ENCODE assay signal across 9 cellular contexts in the genomic region with DNA sequence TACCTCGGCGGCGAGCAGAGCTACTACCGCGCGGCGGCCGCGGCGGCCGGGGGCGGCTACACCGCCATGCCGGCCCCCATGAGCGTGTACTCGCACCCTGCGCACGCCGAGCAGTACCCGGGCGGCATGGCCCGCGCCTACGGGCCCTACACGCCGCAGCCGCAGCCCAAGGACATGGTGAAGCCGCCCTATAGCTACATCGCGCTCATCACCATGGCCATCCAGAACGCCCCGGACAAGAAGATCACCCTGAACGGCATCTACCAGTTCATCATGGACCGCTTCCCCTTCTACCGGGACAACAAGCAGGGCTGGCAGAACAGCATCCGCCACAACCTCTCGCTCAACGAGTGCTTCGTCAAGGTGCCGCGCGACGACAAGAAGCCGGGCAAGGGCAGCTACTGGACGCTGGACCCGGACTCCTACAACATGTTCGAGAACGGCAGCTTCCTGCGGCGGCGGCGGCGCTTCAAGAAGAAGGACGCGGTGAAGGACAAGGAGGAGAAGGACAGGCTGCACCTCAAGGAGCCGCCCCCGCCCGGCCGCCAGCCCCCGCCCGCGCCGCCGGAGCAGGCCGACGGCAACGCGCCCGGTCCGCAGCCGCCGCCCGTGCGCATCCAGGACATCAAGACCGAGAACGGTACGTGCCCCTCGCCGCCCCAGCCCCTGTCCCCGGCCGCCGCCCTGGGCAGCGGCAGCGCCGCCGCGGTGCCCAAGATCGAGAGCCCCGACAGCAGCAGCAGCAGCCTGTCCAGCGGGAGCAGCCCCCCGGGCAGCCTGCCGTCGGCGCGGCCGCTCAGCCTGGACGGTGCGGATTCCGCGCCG. TPM values are rescaled to one million over a fixed set of nuclear protein-coding genes. Genes with fewer than 3 reads are reported as not detected.
DNase-seq lines count a peak whose midpoint lies in the region; ATAC-seq and TF ChIP-seq lines count a peak whose summit lies in the region.
"Had no signal": no experiment of that assay in that cellular context is flagged by ENCODE, and none has a peak within 500 bp of the region (broad histone marks: within the 10 kb centered on the region; RNA-seq: fewer than 3 reads in every experiment).

No MANE protein-coding gene starts in this region.

- H3K79me2 ChIP-seq in H9 (ENCODE audit: insufficient read depth, low read length) (no peaks in the 10 kb centered on the region), neural cell (replicated peaks; ENCODE audit: insufficient read depth, low read length) (no peaks in the 10 kb centered on the region)

- no peak overlapping the region for H4K91ac ChIP-seq in H9 (ENCODE audit: insufficient read length, low read depth, low read length)

- no peak overlapping the region for H2AK5ac ChIP-seq in H9 (ENCODE audit: insufficient read length, low read length)

- TF ChIP-seq CTCF in H9 (conservative IDR thresholded peaks at IDR 0.05), result no peak
- no peak for TF ChIP-seq CTCF in endothelial cell (IDR thresholded peaks at IDR 0.05; ENCODE audit: unreplicated experiment)
- no peak for TF ChIP-seq CTCF in neural cell (IDR thresholded peaks at IDR 0.05; ENCODE audit: poor library complexity, severe bottlenecking)

- H4K20me1 ChIP-seq in H9 (ENCODE audit: control insufficient read depth, insufficient read depth, insufficient read length) (no peaks in the 10 kb centered on the region), neural cell (ENCODE audit: insufficient read depth) (no peaks in the 10 kb centered on the region)

- H2BK15ac ChIP-seq in H9 (ENCODE audit: low read depth, low read length), result no peak overlapping the region

- H3K27ac Mint-ChIP-seq in H9 (no peak overlapping the region), endothelial cell (ENCODE audit: unreplicated experiment) (peak overlapping the region; percentile 89)

- H3K27ac ChIP-seq in H9 (ENCODE audit: insufficient read length, low read depth, low read length) (no peak overlapping the region), neural cell (ENCODE audit: low read length) (no peak overlapping the region)

- no peak overlapping the region for H3K56ac ChIP-seq in H9 (ENCODE audit: insufficient read length, low read depth, low read length)

- no peak overlapping the region for H2BK120ac ChIP-seq in H9 (ENCODE audit: low read depth, low read length, poor library complexity, severe bottlenecking)

- no peak overlapping the region for H2BK20ac ChIP-seq in H9 (ENCODE audit: low read depth, low read length, poor library complexity, severe bottlenecking)

- DNase-seq in EH (ENCODE audit: low read depth) (peak; percentile 58), H9 (no peak), RPMI8226 (peak; percentile 54), endothelial cell (ENCODE audit: low spot score) (peak; percentile 39), hypothalamus (lab: John Stamatoyannopoulos, UW) (no peak)

- WGBS in H9 (ENCODE audit: extremely low coverage, insufficient read length, low lambda C conversion rate), result no CpG with 5 or more reads among the region's 101 CpGs

- no peak overlapping the region for H4K8ac ChIP-seq in H9 (replicated peaks; ENCODE audit: insufficient read length, low read depth, low read length)

- H3K9ac ChIP-seq in H9 (ENCODE audit: extremely low read depth, insufficient read length, low read length) (no peak overlapping the region), neural cell (ENCODE audit: low read length) (no peak overlapping the region)

- H3K27me3 Mint-ChIP-seq in H9 (ENCODE audit: low read depth) (peaks cover 87% of the 10 kb centered on the region), endothelial cell (ENCODE audit: unreplicated experiment) (peaks cover 35% of the 10 kb centered on the region)

- TF ChIP-seq EP300 in neural cell (conservative IDR thresholded peaks at IDR 0.05; ENCODE audit: poor library complexity, severe bottlenecking), result no peak

- no peaks in the 10 kb centered on the region; the same call in 1 of the 2 replicates for H3K4me1 ChIP-seq in H9 (ENCODE audit: insufficient read depth, low read length)

- no peak overlapping the region for H3K4ac ChIP-seq in H9 (ENCODE audit: low read depth, low read length)

- H4K5ac ChIP-seq in H9 (ENCODE audit: insufficient read length, low read depth, low read length), result no peak overlapping the region

- no peaks in the 10 kb centered on the region for H3K36me3 Mint-ChIP-seq in H9 (ENCODE audit: insufficient read depth in 1 of 3, low read depth in 3 of 3)
- peaks cover 27% of the 10 kb centered on the region for H3K36me3 Mint-ChIP-seq in endothelial cell (ENCODE audit: low read depth, unreplicated experiment)

- H3K4me1 Mint-ChIP-seq in H9 (peaks cover 34 to 42% of the 10 kb centered on the region in 2 experiments), endothelial cell (ENCODE audit: unreplicated experiment) (peaks cover 45% of the 10 kb centered on the region)

- no peaks in the 10 kb centered on the region for H3K9me2 ChIP-seq in neural cell (ENCODE audit: insufficient read depth, low read length)

- no peaks in the 10 kb centered on the region for H3F3A ChIP-seq in neural cell (ENCODE audit: insufficient read depth, low read length, poor library complexity, severe bottlenecking)

- H3K4me3 Mint-ChIP-seq in H9, result peak overlapping the region; percentile 39 to 76
- H3K4me3 Mint-ChIP-seq in endothelial cell (ENCODE audit: unreplicated experiment), result peak overlapping the region; percentile 99

- no peak for ATAC-seq in GM21367 (IDR thresholded peaks at IDR 0.05; ENCODE audit: unreplicated experiment)
- no peak for ATAC-seq in HG03159 (IDR thresholded peaks at IDR 0.05; ENCODE audit: unreplicated experiment)

- no peak overlapping the region for H3K23ac ChIP-seq in H9 (ENCODE audit: insufficient read length, low read depth, low read length)

- no peak overlapping the region; the same call in 1 of the 2 replicates for H3K14ac ChIP-seq in H9 (ENCODE audit: insufficient read depth, low read length)

- no peak overlapping the region for H2BK12ac ChIP-seq in H9 (ENCODE audit: insufficient read length, low read depth, low read length)

- H3T11ph ChIP-seq in H9 (ENCODE audit: low read length), result no peak overlapping the region

- H3K9me3 Mint-ChIP-seq in H9 (peaks cover 0 to 4% of the 10 kb centered on the region in 2 experiments; a peak in 2 of 5 replicates), endothelial cell (ENCODE audit: unreplicated experiment) (peaks cover 4% of the 10 kb centered on the region)

- H3K23me2 ChIP-seq in H9 (ENCODE audit: insufficient read length, low read depth, low read length, poor library complexity, severe bottlenecking), result peaks cover 22% of the 10 kb centered on the region

- H3K9me3 ChIP-seq in H9 (ENCODE audit: control insufficient read depth, low read depth, low read length) (no peaks in the 10 kb centered on the region), neural cell (ENCODE audit: low read length) (no peaks in the 10 kb centered on the region)

- H3K4me2 ChIP-seq in H9 (ENCODE audit: insufficient read depth, insufficient read length, low read length) (peak overlapping the region; percentile 47), neural cell (ENCODE audit: low read length) (no peak overlapping the region)

- H3K79me1 ChIP-seq in H9 (ENCODE audit: insufficient read depth, low read depth, low read length, poor library complexity, severe bottlenecking), result no peaks in the 10 kb centered on the region

- peaks cover 76% of the 10 kb centered on the region for H3K27me3 ChIP-seq in H9 (ENCODE audit: insufficient read depth, low read length)
- peaks cover 93% of the 10 kb centered on the region for H3K27me3 ChIP-seq in neural cell (ENCODE audit: insufficient read depth, low read depth, low read length)

- no peaks in the 10 kb centered on the region for H3K36me3 ChIP-seq in neural cell (ENCODE audit: insufficient read depth, low read length)

- H2AFZ ChIP-seq in H9 (ENCODE audit: low read length) (no peak overlapping the region), neural cell (ENCODE audit: low read depth, low read length) (no peak overlapping the region)

- no peak overlapping the region for H3K18ac ChIP-seq in H9 (ENCODE audit: insufficient read length, low read depth, low read length)

- no peak for TF ChIP-seq RAD21 in neural cell (conservative IDR thresholded peaks at IDR 0.05)

- no peak overlapping the region for H2BK5ac ChIP-seq in H9 (ENCODE audit: insufficient read length, low read length)

- H3K4me3 ChIP-seq in neural cell (ENCODE audit: low read length), result no peak overlapping the region

TF ChIP-seq in neural cell, 6 proteins besides CTCF, POLR2A, EP300 and RAD21:
- no peak for TF ChIP-seq TAF1 (IDR thresholded peaks at IDR 0.05; ENCODE audit: low read depth)
- peak; percentile 46 for TF ChIP-seq POLR2AphosphoS5 (IDR thresholded peaks at IDR 0.05)
- peak; percentile 100 for TF ChIP-seq EZH2 (IDR thresholded peaks at IDR 0.05; ENCODE audit: borderline replicate concordance, insufficient read depth, low read length, poor library complexity, severe bottlenecking)
- TF ChIP-seq, protein P1, sequence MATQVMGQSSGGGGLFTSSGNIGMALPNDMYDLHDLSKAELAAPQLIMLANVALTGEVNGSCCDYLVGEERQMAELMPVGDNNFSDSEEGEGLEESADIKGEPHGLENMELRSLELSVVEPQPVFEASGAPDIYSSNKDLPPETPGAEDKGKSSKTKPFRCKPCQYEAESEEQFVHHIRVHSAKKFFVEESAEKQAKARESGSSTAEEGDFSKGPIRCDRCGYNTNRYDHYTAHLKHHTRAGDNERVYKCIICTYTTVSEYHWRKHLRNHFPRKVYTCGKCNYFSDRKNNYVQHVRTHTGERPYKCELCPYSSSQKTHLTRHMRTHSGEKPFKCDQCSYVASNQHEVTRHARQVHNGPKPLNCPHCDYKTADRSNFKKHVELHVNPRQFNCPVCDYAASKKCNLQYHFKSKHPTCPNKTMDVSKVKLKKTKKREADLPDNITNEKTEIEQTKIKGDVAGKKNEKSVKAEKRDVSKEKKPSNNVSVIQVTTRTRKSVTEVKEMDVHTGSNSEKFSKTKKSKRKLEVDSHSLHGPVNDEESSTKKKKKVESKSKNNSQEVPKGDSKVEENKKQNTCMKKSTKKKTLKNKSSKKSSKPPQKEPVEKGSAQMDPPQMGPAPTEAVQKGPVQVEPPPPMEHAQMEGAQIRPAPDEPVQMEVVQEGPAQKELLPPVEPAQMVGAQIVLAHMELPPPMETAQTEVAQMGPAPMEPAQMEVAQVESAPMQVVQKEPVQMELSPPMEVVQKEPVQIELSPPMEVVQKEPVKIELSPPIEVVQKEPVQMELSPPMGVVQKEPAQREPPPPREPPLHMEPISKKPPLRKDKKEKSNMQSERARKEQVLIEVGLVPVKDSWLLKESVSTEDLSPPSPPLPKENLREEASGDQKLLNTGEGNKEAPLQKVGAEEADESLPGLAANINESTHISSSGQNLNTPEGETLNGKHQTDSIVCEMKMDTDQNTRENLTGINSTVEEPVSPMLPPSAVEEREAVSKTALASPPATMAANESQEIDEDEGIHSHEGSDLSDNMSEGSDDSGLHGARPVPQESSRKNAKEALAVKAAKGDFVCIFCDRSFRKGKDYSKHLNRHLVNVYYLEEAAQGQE (IDR thresholded peaks at IDR 0.05; ENCODE audit: borderline replicate concordance), result no peak
- no peak for TF ChIP-seq SMC3 (conservative IDR thresholded peaks at IDR 0.05; ENCODE audit: poor library complexity)
- TF ChIP-seq MXI1 (conservative IDR thresholded peaks at IDR 0.05; ENCODE audit: poor library complexity, severe bottlenecking), result no peak

RNA-seq across cellular contexts. Expression of a gene that starts 1.0 kb away (rescaled TPM):
- 0.04 TPM in 1 of 2 replicates, not detected in the other for total RNA-seq in H9 (2021)
- 112 TPM for total RNA-seq in endothelial cell (ENCODE audit: unreplicated experiment)
- polyA plus RNA-seq in neural cell, result 0.09 TPM in 1 of 2 replicates, not detected in the other
- not detected in 2 replicates for polyA minus RNA-seq in neural cell
- total RNA-seq: T-helper 1 cell treated with Interleukin-12 subunit alpha and Interleukin-12 subunit beta and Interleukin-4 antibody, amounts not matched to agents 30 ng/mL and 1 ng/mL, for 36 hours had no signal

Comparison
In these comparisons a context has a peak if more than half of its experiments do, and no peak if none do; other contexts are left out.
1. DNase-seq: peak in EH (single experiment), RPMI8226 (single experiment) and endothelial cell (single experiment); none in H9 (single experiment) and hypothalamus (0 of 51).
2. RNA of a gene that starts 1.0 kb away (total RNA-seq): 112 TPM in endothelial cell (single experiment); 0.04 TPM in H9; every median in the first group is over 100 times any median in the second.